In genomic region chr3:39128951-39129350, GRCh38 we compare ENCODE assay signal across 15 cellular contexts.
"Had no signal": no experiment of that assay in that cellular context is flagged by ENCODE, and none has a peak within 500 bp of the region (broad histone marks: within the 10 kb centered on the region; RNA-seq: fewer than 3 reads in every experiment).

No MANE protein-coding gene starts in this region.

- H3K4me3 ChIP-seq: coronary artery, left lung, lower lobe of right lung, right atrium auricular region, suprapubic skin, thyroid gland had no signal

- H3K9me3 ChIP-seq: left lung, lower lobe of right lung, right atrium auricular region, suprapubic skin, thyroid gland had no signal

- H3K4me1 ChIP-seq: thyroid gland had no signal

- H3K27ac ChIP-seq: coronary artery, left lung, lower lobe of right lung, right atrium auricular region, suprapubic skin, thyroid gland had no signal

- H3K36me3 ChIP-seq: left lung, lower lobe of right lung, right atrium auricular region, thyroid gland had no signal

- H3K27me3 ChIP-seq: left lung, right atrium auricular region, suprapubic skin, thyroid gland had no signal

- DNase-seq: effector CD4-positive, alpha-beta T cell; endodermal cell; foreskin melanocyte; head of caudate nucleus; hippocampal formation; left lung; lower lobe of right lung; natural killer cell; small intestine; stimulated activated CD4-positive, alpha-beta T cell treated with anti-CD3 and anti-CD28 coated beads, Interleukin-2, amount 100 ng/mL, for 48 hours; stimulated activated naive CD8-positive, alpha-beta T cell treated with anti-CD3 and anti-CD28 coated beads, Interleukin-15, Interleukin-2, amounts not matched to agents 100 U/mL and 50 U/mL, for 24 hours; thyroid gland had no signal

- ATAC-seq: left lung; lower lobe of right lung; natural killer cell; stimulated activated naive CD8-positive, alpha-beta T cell treated with anti-CD3 and anti-CD28 coated beads, Interleukin-15, Interleukin-2, amounts not matched to agents 100 U/mL and 50 U/mL, for 24 hours had no signal
